ENCODE assay signal across 15 cellular contexts in the genomic region with DNA sequence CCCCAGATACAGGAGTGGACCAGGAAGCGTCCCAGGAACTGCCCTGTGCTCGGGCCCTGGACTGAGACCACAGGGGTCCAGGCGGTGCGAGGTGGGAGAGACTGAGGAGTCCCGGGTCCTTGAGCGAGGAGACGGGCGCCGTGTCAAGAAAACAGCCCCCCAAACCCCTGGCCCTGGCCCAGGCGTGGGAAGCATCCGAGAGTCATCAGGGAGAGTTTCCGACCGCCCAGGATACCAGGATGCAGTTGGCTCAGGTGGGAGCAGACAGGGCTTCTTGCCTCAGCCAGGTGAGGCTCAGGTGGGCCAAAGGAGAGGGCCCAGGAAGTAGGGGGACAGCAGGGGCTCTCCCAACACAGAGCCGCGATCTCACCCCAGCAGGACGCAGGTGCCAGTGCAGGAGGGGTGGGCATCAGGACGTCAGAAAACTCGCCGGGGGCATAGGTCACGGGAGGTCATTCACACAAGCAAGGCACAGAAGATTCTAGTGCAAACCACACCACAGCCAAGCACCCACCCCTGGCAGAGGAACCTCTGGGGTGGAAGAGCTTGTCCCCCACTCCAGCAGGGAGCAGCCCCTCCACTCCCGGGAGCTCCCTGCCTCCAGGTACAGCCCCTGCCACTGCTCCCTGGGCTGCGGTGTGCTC.
DNase-seq lines count a peak whose midpoint lies in the region; ATAC-seq and TF ChIP-seq lines count a peak whose summit lies in the region.
"Had no signal": no experiment of that assay in that cellular context is flagged by ENCODE, and none has a peak within 500 bp of the region (broad histone marks: within the 10 kb centered on the region; RNA-seq: fewer than 3 reads in every experiment).

No MANE protein-coding gene starts in this region.

- H3K4me2 ChIP-seq in SK-N-SH (no peak overlapping the region), PC-9 (peak overlapping the region; percentile 53)

- WGBS in SK-N-SH (ENCODE audit: low lambda C conversion rate) = 88% methylated on average over 12 of the region's 22 CpGs

- BruUV-seq in PC-9 (replicated peaks; lab: Mats Ljungman, UMichigan) = no TSS peak
- no TSS peak for BruUV-seq in A673 (replicated peaks; lab: Mats Ljungman, UMichigan)

- H3K4me1 ChIP-seq in SK-N-SH (ENCODE audit: control insufficient read depth in 1 of 2, insufficient read depth in 2 of 2, low read depth in 1 of 2, low read length in 1 of 2) = peaks cover 0 to 6% of the 10 kb centered on the region in 2 experiments; a peak in 1 of 4 replicates
- peaks cover 20% of the 10 kb centered on the region for H3K4me1 ChIP-seq in PC-9 (replicated peaks; ENCODE audit: insufficient read depth)
- peaks cover 41% of the 10 kb centered on the region for H3K4me1 ChIP-seq in A673 (ENCODE audit: insufficient read depth, low read length, poor library complexity, severe bottlenecking)

- no peaks in the 10 kb centered on the region for H3K79me2 ChIP-seq in SK-N-SH (ENCODE audit: insufficient read depth)
- no peaks in the 10 kb centered on the region for H3K79me2 ChIP-seq in PC-9 (ENCODE audit: low read depth)

- no peak for ATAC-seq in SK-N-SH treated with all-trans-retinoic acid at 6 μM for 48 hours
- no peak for ATAC-seq in GM21717 (IDR thresholded peaks at IDR 0.05; ENCODE audit: unreplicated experiment)
- ATAC-seq: K562 had no signal

- no peak overlapping the region for H3K9ac ChIP-seq in SK-N-SH
- H3K9ac ChIP-seq: BLaER1 treated with 17β-estradiol and CSF1 and Interleukin-3, amounts not matched to agents 10 nM and 100 nM had no signal

- H3K27me3 ChIP-seq in SK-N-SH (ENCODE audit: insufficient read depth) (no peaks in the 10 kb centered on the region), PC-9 (ENCODE audit: insufficient read depth, low read depth) (no peaks in the 10 kb centered on the region), A673 (replicated peaks; ENCODE audit: insufficient read depth, low read depth, low read length, poor library complexity) (no peaks in the 10 kb centered on the region)
- H3K27me3 ChIP-seq: BLaER1 treated with 17β-estradiol and CSF1 and Interleukin-3, amounts not matched to agents 10 nM and 100 nM had no signal

- intact Hi-C loops in PC-9 (cut with micrococcal nuclease; ENCODE audit: unreplicated experiment) = no loop called here
- intact Hi-C loops in A673 (cut with micrococcal nuclease; ENCODE audit: unreplicated experiment) = no loop called here

- H2AFZ ChIP-seq in SK-N-SH (ENCODE audit: low read depth) (no peak overlapping the region), PC-9 (peak overlapping the region; percentile 32; the same call in 1 of the 2 replicates)

- CTCF ChIA-PET in SK-N-SH (lab: Yijun Ruan, JAX) = no interaction called here
- CTCF ChIA-PET in PC-9 (lab: Charles Lee) = no interaction called here
- CTCF ChIA-PET in A673 (lab: Charles Lee) = no interaction called here

- H3K9me2 ChIP-seq in SK-N-SH (no peaks in the 10 kb centered on the region), PC-9 (ENCODE audit: insufficient read depth) (no peaks in the 10 kb centered on the region)

- TF ChIP-seq RAD21 in SK-N-SH (IDR thresholded peaks at IDR 0.05; ENCODE audit: low read length) = no peak

- TF ChIP-seq CTCF in SK-N-SH (IDR thresholded peaks at IDR 0.05) (no peak), PC-9 (conservative IDR thresholded peaks at IDR 0.05) (no peak), A673 (conservative IDR thresholded peaks at IDR 0.05; ENCODE audit: low read depth, low read length) (no peak)

- no peak overlapping the region for H3K27ac ChIP-seq in SK-N-SH (ENCODE audit: low read depth in 2 of 2, low read length in 1 of 2)
- H3K27ac ChIP-seq in PC-9 = no peak overlapping the region
- no peak overlapping the region for H3K27ac ChIP-seq in A673 (ENCODE audit: low read depth, low read length, poor library complexity, severe bottlenecking)
- H3K27ac ChIP-seq: 22Rv1; BLaER1 treated with 17β-estradiol and CSF1 and Interleukin-3, amounts not matched to agents 10 nM and 100 nM had no signal

- no peak overlapping the region for H3K4me3 ChIP-seq in SK-N-SH (ENCODE audit: low read depth in 2 of 2, low read length in 1 of 2)
- no peak overlapping the region for H3K4me3 ChIP-seq in PC-9
- H3K4me3 ChIP-seq in A673 (ENCODE audit: low read depth, low read length, poor library complexity, severe bottlenecking) = no peak overlapping the region
- H3K4me3 ChIP-seq: BLaER1 treated with 17β-estradiol and CSF1 and Interleukin-3, amounts not matched to agents 10 nM and 100 nM; K562 had no signal

- no peaks in the 10 kb centered on the region for H3F3A ChIP-seq in SK-N-SH (replicated peaks; ENCODE audit: insufficient read depth)
- H3F3A ChIP-seq in PC-9 (ENCODE audit: insufficient read depth, low read depth) = peaks cover 14% of the 10 kb centered on the region; the same call in 1 of the 2 replicates

- peak; percentile 29 for DNase-seq in SK-N-SH
- DNase-seq in PC-9 = no peak
- peak; percentile 82 for DNase-seq in mesenteric fat pad (ENCODE audit: low spot score)
- DNase-seq in A673 (ENCODE audit: low spot score) = no peak
- no peak for DNase-seq in activated CD4-positive, alpha-beta T cell treated with anti-CD3 and anti-CD28 coated beads for 1 hour
- DNase-seq in hypothalamus (lab: John Stamatoyannopoulos, UW) = no peak
- DNase-seq: ACHN; CD4-positive, CD25-positive, alpha-beta regulatory T cell; DMS 273 treated with DMSO at 0.1 percent for 48 hours; HCEC 1CT had no signal

- H3K36me3 ChIP-seq in SK-N-SH (replicated peaks in 1 of 2; ENCODE audit: control insufficient read depth in 1 of 2, insufficient read depth in 2 of 2, low read length in 1 of 2) (no peaks in the 10 kb centered on the region), PC-9 (ENCODE audit: low read depth) (no peaks in the 10 kb centered on the region), A673 (ENCODE audit: insufficient read depth, low read length, poor library complexity, severe bottlenecking) (no peaks in the 10 kb centered on the region)
- H3K36me3 ChIP-seq: BLaER1 treated with 17β-estradiol and CSF1 and Interleukin-3, amounts not matched to agents 10 nM and 100 nM had no signal

- H3K9me3 ChIP-seq in SK-N-SH (no peaks in the 10 kb centered on the region), PC-9 (ENCODE audit: insufficient read depth, low read depth) (no peaks in the 10 kb centered on the region), A673 (ENCODE audit: low read depth, low read length, poor library complexity, severe bottlenecking) (no peaks in the 10 kb centered on the region)

- no peaks in the 10 kb centered on the region for H4K20me1 ChIP-seq in SK-N-SH (ENCODE audit: insufficient read depth)
- H4K20me1 ChIP-seq in PC-9 (ENCODE audit: insufficient read depth) = no peaks in the 10 kb centered on the region
- H4K20me1 ChIP-seq: BLaER1 treated with 17β-estradiol and CSF1 and Interleukin-3, amounts not matched to agents 10 nM and 100 nM had no signal

- no peak for TF ChIP-seq EP300 in SK-N-SH (IDR thresholded peaks at IDR 0.05; ENCODE audit: borderline replicate concordance in 1 of 2, low read depth in 1 of 2, low read length in 1 of 2)

- POLR2A ChIA-PET in SK-N-SH (lab: Yijun Ruan, JAX) = no interaction called here
- POLR2A ChIA-PET in PC-9 (lab: Charles Lee; ENCODE audit: unreplicated experiment) = no interaction called here
- POLR2A ChIA-PET in A673 (lab: Charles Lee; ENCODE audit: low non-redundant PET) = no interaction called here

TF ChIP-seq in SK-N-SH, 30 proteins besides CTCF, POLR2A, EP300 and RAD21:
- no peak for TF ChIP-seq ELF1 (IDR thresholded peaks at IDR 0.05)
- no peak for TF ChIP-seq FOXM1 (IDR thresholded peaks at IDR 0.05; ENCODE audit: low read depth)
- TF ChIP-seq CHD2 (IDR thresholded peaks at IDR 0.05; ENCODE audit: low read length, partially characterized antibody) = no peak
- TF ChIP-seq MXI1 (IDR thresholded peaks at IDR 0.05; ENCODE audit: low read depth, low read length) = no peak
- TF ChIP-seq TEAD4 (IDR thresholded peaks at IDR 0.05; ENCODE audit: borderline replicate concordance, insufficient read depth) = no peak
- no peak for TF ChIP-seq JUND (IDR thresholded peaks at IDR 0.05)
- TF ChIP-seq SIN3A (IDR thresholded peaks at IDR 0.05; ENCODE audit: borderline replicate concordance, low read depth, low read length) = no peak
- TF ChIP-seq RXRA (IDR thresholded peaks at IDR 0.05; ENCODE audit: borderline replicate concordance, low read depth) = no peak
- TF ChIP-seq FOXJ3 (CRISPR knock-in tag; IDR thresholded peaks at IDR 0.05) = no peak
TF ChIP-seq in SK-N-SH: peak in this region for 0.

TF ChIP-seq in SK-N-SH treated with all-trans-retinoic acid at 6 μM for 48 hours, 23 proteins besides CTCF, POLR2A, EP300 and RAD21 (continues in another document):
- TF ChIP-seq, protein P1, sequence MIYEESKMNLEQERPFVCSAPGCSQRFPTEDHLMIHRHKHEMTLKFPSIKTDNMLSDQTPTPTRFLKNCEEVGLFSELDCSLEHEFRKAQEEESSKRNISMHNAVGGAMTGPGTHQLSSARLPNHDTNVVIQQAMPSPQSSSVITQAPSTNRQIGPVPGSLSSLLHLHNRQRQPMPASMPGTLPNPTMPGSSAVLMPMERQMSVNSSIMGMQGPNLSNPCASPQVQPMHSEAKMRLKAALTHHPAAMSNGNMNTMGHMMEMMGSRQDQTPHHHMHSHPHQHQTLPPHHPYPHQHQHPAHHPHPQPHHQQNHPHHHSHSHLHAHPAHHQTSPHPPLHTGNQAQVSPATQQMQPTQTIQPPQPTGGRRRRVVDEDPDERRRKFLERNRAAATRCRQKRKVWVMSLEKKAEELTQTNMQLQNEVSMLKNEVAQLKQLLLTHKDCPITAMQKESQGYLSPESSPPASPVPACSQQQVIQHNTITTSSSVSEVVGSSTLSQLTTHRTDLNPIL (CRISPR knock-in tag; IDR thresholded peaks at IDR 0.05; ENCODE audit: low read depth) = no peak
- no peak for TF ChIP-seq ZFP3 (CRISPR knock-in tag; IDR thresholded peaks at IDR 0.05)
- TF ChIP-seq, protein P2, sequence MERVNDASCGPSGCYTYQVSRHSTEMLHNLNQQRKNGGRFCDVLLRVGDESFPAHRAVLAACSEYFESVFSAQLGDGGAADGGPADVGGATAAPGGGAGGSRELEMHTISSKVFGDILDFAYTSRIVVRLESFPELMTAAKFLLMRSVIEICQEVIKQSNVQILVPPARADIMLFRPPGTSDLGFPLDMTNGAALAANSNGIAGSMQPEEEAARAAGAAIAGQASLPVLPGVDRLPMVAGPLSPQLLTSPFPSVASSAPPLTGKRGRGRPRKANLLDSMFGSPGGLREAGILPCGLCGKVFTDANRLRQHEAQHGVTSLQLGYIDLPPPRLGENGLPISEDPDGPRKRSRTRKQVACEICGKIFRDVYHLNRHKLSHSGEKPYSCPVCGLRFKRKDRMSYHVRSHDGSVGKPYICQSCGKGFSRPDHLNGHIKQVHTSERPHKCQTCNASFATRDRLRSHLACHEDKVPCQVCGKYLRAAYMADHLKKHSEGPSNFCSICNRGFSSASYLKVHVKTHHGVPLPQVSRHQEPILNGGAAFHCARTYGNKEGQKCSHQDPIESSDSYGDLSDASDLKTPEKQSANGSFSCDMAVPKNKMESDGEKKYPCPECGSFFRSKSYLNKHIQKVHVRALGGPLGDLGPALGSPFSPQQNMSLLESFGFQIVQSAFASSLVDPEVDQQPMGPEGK (CRISPR knock-in tag; IDR thresholded peaks at IDR 0.05; ENCODE audit: borderline replicate concordance) = no peak
- TF ChIP-seq RARB (CRISPR knock-in tag; IDR thresholded peaks at IDR 0.05) = no peak

Comparison
In these comparisons a context has a peak if more than half of its experiments do, and no peak if none do; other contexts are left out.
1. DNase-seq: peak in SK-N-SH (single experiment) and mesenteric fat pad (single experiment); none in PC-9 (0 of 2), A673 (single experiment), activated CD4-positive, alpha-beta T cell treated with anti-CD3 and anti-CD28 coated beads for 1 hour (single experiment) and hypothalamus (0 of 51).